8 cellular contexts compared by ENCODE assay signal in genomic region chr12:120710805-120711296, GRCh38. TPM values are rescaled to one million over a fixed set of nuclear protein-coding genes. Genes with fewer than 3 reads are reported as not detected.
DNase-seq lines count a peak whose midpoint lies in the region; ATAC-seq and TF ChIP-seq lines count a peak whose summit lies in the region.

No MANE protein-coding gene starts in this region.

- H3K4me1 ChIP-seq in esophagus muscularis mucosa: peaks cover 17 to 36% (median 34%) of the 10 kb centered on the region in 4 donors

- peak overlapping the region; percentile 62 for H3K27ac Mint-ChIP-seq in activated CD4-positive, alpha-beta memory T cell treated with anti-CD3 and anti-CD28 coated beads for 36 hours
- peak overlapping the region; percentile 72 for H3K27ac Mint-ChIP-seq in nephron progenitor cell

- H3K9me3 Mint-ChIP-seq in activated CD4-positive, alpha-beta memory T cell treated with anti-CD3 and anti-CD28 coated beads for 36 hours: no peaks in the 10 kb centered on the region
- no peaks in the 10 kb centered on the region for H3K9me3 Mint-ChIP-seq in nephron progenitor cell

- POLR2A ChIA-PET in activated CD4-positive, alpha-beta memory T cell treated with anti-CD3 and anti-CD28 coated beads for 36 hours (lab: Charles Lee): interaction anchor here (0.7 to 3.7 kb wide), 5 partner anchors 13 to 419 kb away, joined by 3 to 15 read pairs (median 3); partner anchors contain the start of genes CABP1, DYNLL1, MLEC and RNU4-2

- no peaks in the 10 kb centered on the region for H3K27me3 Mint-ChIP-seq in activated CD4-positive, alpha-beta memory T cell treated with anti-CD3 and anti-CD28 coated beads for 36 hours
- H3K27me3 Mint-ChIP-seq in nephron progenitor cell (ENCODE audit: low read depth, poor library complexity): no peaks in the 10 kb centered on the region

- no peak for TF ChIP-seq EP300 in esophagus muscularis mucosa (IDR thresholded peaks at IDR 0.05)

- TF ChIP-seq CTCF in esophagus muscularis mucosa (IDR thresholded peaks at IDR 0.05) (no peak), nephron progenitor cell (IDR thresholded peaks at IDR 0.05) (no peak)

- H3K36me3 Mint-ChIP-seq in activated CD4-positive, alpha-beta memory T cell treated with anti-CD3 and anti-CD28 coated beads for 36 hours: peaks cover 18% of the 10 kb centered on the region
- H3K36me3 Mint-ChIP-seq in nephron progenitor cell (ENCODE audit: low read depth): peaks cover 17% of the 10 kb centered on the region

- ATAC-seq in GM19025 (IDR thresholded peaks at IDR 0.05; ENCODE audit: low read depth, unreplicated experiment): peak; percentile 22
- peak; percentile 19 for ATAC-seq in HG03565 (IDR thresholded peaks at IDR 0.05; ENCODE audit: unreplicated experiment)
- ATAC-seq in GM21526 (IDR thresholded peaks at IDR 0.05; ENCODE audit: low FRiP score, unreplicated experiment): no peak

- intact Hi-C loops in activated CD4-positive, alpha-beta memory T cell treated with anti-CD3 and anti-CD28 coated beads for 36 hours (cut with micrococcal nuclease): loop anchor here (1.0 kb wide), 2 partner anchors 25 to 128 kb away; no protein-coding TSS in a partner anchor
- intact Hi-C loops in esophagus muscularis mucosa (cut with DNase I): loop anchor here (2.0 kb wide), 1 partner anchor 22 kb away; no protein-coding TSS in a partner anchor

- DNase-seq in AG08395 (ENCODE audit: low spot score) (peak; percentile 8), esophagus muscularis mucosa (ENCODE audit: extremely low spot score) (no peak), nephron progenitor cell (peak; percentile 58), A172 (ENCODE audit: low spot score) (no peak)
- peak; percentile 51 for DNase-seq in activated CD4-positive, alpha-beta memory T cell treated with anti-CD3 and anti-CD28 coated beads for 36 hours

- CTCF ChIA-PET in activated CD4-positive, alpha-beta memory T cell treated with anti-CD3 and anti-CD28 coated beads for 36 hours (lab: Charles Lee): interaction anchor here (0.9 to 5.3 kb wide), 7 partner anchors 10 to 261 kb away, joined by 3 to 52 read pairs (median 4); no protein-coding TSS in a partner anchor

- peaks cover 33% of the 10 kb centered on the region for H3K4me1 Mint-ChIP-seq in activated CD4-positive, alpha-beta memory T cell treated with anti-CD3 and anti-CD28 coated beads for 36 hours (ENCODE audit: low read depth)
- H3K4me1 Mint-ChIP-seq in nephron progenitor cell: peaks cover 46% of the 10 kb centered on the region

- no peak for TF ChIP-seq POLR2A in esophagus muscularis mucosa (IDR thresholded peaks at IDR 0.05; ENCODE audit: low read depth)

- H3K27me3 ChIP-seq in esophagus muscularis mucosa: no peaks in the 10 kb centered on the region

- H3K36me3 ChIP-seq in esophagus muscularis mucosa: peaks cover 0 to 27% (median 25%) of the 10 kb centered on the region in 4 donors

- H3K27ac ChIP-seq in esophagus muscularis mucosa (replicated peaks in 1 of 4): peak overlapping the region; percentile 89 to 93 (median 91)

- H3K9me3 ChIP-seq in esophagus muscularis mucosa: no peaks in the 10 kb centered on the region

- 0% methylated on average over 5 of the region's 31 CpGs for WGBS in esophagus muscularis mucosa

- peak overlapping the region; percentile 84 for H3K4me3 Mint-ChIP-seq in activated CD4-positive, alpha-beta memory T cell treated with anti-CD3 and anti-CD28 coated beads for 36 hours
- H3K4me3 Mint-ChIP-seq in nephron progenitor cell: peak overlapping the region; percentile 93

- peak overlapping the region; percentile 70 to 97 (median 80) for H3K4me3 ChIP-seq in esophagus muscularis mucosa

RNA-seq across cellular contexts. Expression of gene UNC119B, which starts 0.6 kb away (rescaled TPM):
- total RNA-seq in activated CD4-positive, alpha-beta memory T cell treated with anti-CD3 and anti-CD28 coated beads for 36 hours: 10 to 100 TPM; 28.2 to 31.3 TPM
- 10 to 100 TPM; 20.0 to 30.8 (median 28.5) TPM for total RNA-seq in esophagus muscularis mucosa
- total RNA-seq in A172 (2014; rRNA removed; shearing (Covaris generic)): 15.5 and 18.1 TPM in 2 replicates

RNA-seq across cellular contexts. Expression of gene ACADS, which starts 14.8 kb away (rescaled TPM):
- total RNA-seq in activated CD4-positive, alpha-beta memory T cell treated with anti-CD3 and anti-CD28 coated beads for 36 hours: 10 to 100 TPM; 15.6 to 16.6 TPM
- total RNA-seq in esophagus muscularis mucosa: 10 to 100 TPM; 31.6 to 64.2 (median 46.0) TPM
- total RNA-seq in A172 (2014; rRNA removed; shearing (Covaris generic)): 1.8 TPM in 1 of 2 replicates, not detected in the other

RNA-seq across cellular contexts. Expression of gene MLEC, which starts 23.9 kb away (rescaled TPM):
- total RNA-seq in activated CD4-positive, alpha-beta memory T cell treated with anti-CD3 and anti-CD28 coated beads for 36 hours: 10 to 100 TPM; 92.9 to 93.7 TPM
- 10 to 100 TPM; 37.8 to 55.5 (median 46.3) TPM for total RNA-seq in esophagus muscularis mucosa
- total RNA-seq in A172 (2014; rRNA removed; shearing (Covaris generic)): 105 and 120 TPM in 2 replicates

Comparison
In these comparisons a context has a peak if more than half of its experiments do, and no peak if none do; other contexts are left out.
1. DNase-seq: peak in AG08395 (single experiment), activated CD4-positive, alpha-beta memory T cell treated with anti-CD3 and anti-CD28 coated beads for 36 hours (single experiment) and nephron progenitor cell (single experiment); none in esophagus muscularis mucosa (single experiment) and A172 (single experiment).